16 cellular contexts compared by ENCODE assay signal in genomic region chr5:172973931-172974330, GRCh38.
"Had no signal": no experiment of that assay in that cellular context is flagged by ENCODE, and none has a peak within 500 bp of the region (broad histone marks: within the 10 kb centered on the region; RNA-seq: fewer than 3 reads in every experiment).

No MANE protein-coding gene starts in this region.

- H3K27ac Mint-ChIP-seq: activated CD4-positive, alpha-beta memory T cell treated with anti-CD3 and anti-CD28 coated beads for 36 hours; activated naive CD8-positive, alpha-beta T cell; mesothelial cell of epicardium; naive thymus-derived CD4-positive, alpha-beta T cell; progenitor cell of endocrine pancreas; stimulated activated naive CD8-positive, alpha-beta T cell treated with anti-CD3 and anti-CD28 coated beads, Interleukin-15, amount 100 ng/mL, for 72 hours had no signal

- H3K4me3 ChIP-seq: coronary artery, gastrocnemius medialis, sigmoid colon had no signal

- H3K9me3 Mint-ChIP-seq: activated CD4-positive, alpha-beta memory T cell treated with anti-CD3 and anti-CD28 coated beads for 36 hours; activated T-cell treated with anti-CD3 and anti-CD28 coated beads, Interleukin-2, amount 50 U/mL, for 4 hours; mesothelial cell of epicardium; stimulated activated naive CD8-positive, alpha-beta T cell treated with anti-CD3 and anti-CD28 coated beads, Interleukin-15, amount 100 ng/mL, for 72 hours had no signal

- H3K27me3 ChIP-seq: gastrocnemius medialis, sigmoid colon had no signal

- ATAC-seq: activated T-cell treated with anti-CD3 and anti-CD28 coated beads, Interleukin-2, amount 50 U/mL, for 4 hours; gastrocnemius medialis; naive thymus-derived CD4-positive, alpha-beta T cell; stimulated activated naive CD8-positive, alpha-beta T cell treated with anti-CD3 and anti-CD28 coated beads, Interleukin-15, amount 100 ng/mL, for 72 hours had no signal

- H3K27me3 Mint-ChIP-seq: activated CD4-positive, alpha-beta memory T cell treated with anti-CD3 and anti-CD28 coated beads for 36 hours; stimulated activated naive CD8-positive, alpha-beta T cell treated with anti-CD3 and anti-CD28 coated beads, Interleukin-15, amount 100 ng/mL, for 72 hours had no signal

- H3K4me3 Mint-ChIP-seq: activated CD4-positive, alpha-beta memory T cell treated with anti-CD3 and anti-CD28 coated beads for 36 hours; activated naive CD8-positive, alpha-beta T cell; activated T-cell treated with anti-CD3 and anti-CD28 coated beads, Interleukin-2, amount 50 U/mL, for 4 hours; mesothelial cell of epicardium; naive thymus-derived CD4-positive, alpha-beta T cell; stimulated activated naive CD8-positive, alpha-beta T cell treated with anti-CD3 and anti-CD28 coated beads, Interleukin-15, amount 100 ng/mL, for 72 hours had no signal

- H3K4me1 Mint-ChIP-seq: mesothelial cell of epicardium had no signal

- H3K4me1 ChIP-seq: gastrocnemius medialis, sigmoid colon had no signal

- H3K9me3 ChIP-seq: gastrocnemius medialis, sigmoid colon had no signal

- H3K27ac ChIP-seq: coronary artery, gastrocnemius medialis, sigmoid colon had no signal

- DNase-seq: activated CD4-positive, alpha-beta memory T cell treated with anti-CD3 and anti-CD28 coated beads for 36 hours; activated CD4-positive, alpha-beta T cell treated with anti-CD3 and anti-CD28 coated beads for 1 hour; activated gamma-delta T cell; activated T-cell treated with anti-CD3 and anti-CD28 coated beads, Interleukin-2, amount 50 U/mL, for 4 hours; anterior cingulate cortex; effector CD4-positive, alpha-beta T cell; gastrocnemius medialis; kidney; naive thymus-derived CD4-positive, alpha-beta T cell; sigmoid colon; stimulated activated CD4-positive, alpha-beta T cell treated with anti-CD3 and anti-CD28 coated beads, Interleukin-4, amount 100 ng/mL, for 24 hours; stimulated activated naive CD8-positive, alpha-beta T cell treated with anti-CD3 and anti-CD28 coated beads, Interleukin-15, amount 100 ng/mL, for 72 hours had no signal
